Comparison of ENCODE assay signal across 25 cellular contexts in the genomic region with DNA sequence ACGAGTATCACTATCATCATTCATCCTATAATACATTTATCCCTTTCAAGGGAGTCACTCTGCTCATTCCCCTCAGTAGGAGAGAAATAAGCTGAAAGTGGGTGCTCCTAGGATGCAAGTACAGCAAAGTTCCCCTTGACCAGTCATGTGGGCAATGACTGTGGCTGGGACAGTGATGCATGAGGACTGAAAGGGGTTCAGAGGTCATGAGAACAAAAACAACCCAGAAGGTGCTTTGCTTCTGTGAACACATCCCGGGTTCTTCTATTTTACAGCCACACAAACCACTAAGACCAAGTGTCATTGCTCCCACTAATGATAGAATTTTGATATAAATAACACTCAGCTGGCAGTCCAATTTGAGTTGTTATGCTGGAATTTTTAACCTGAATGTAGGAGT.
"Had no signal": no experiment of that assay in that cellular context is flagged by ENCODE, and none has a peak within 500 bp of the region (broad histone marks: within the 10 kb centered on the region; RNA-seq: fewer than 3 reads in every experiment).

No MANE protein-coding gene starts in this region.

- H3K36me3 Mint-ChIP-seq: mesothelial cell of epicardium, naive B cell, natural killer cell had no signal

- DNase-seq: heart right ventricle; islet precursor cell; left colon; left ventricle myocardium inferior; mesendoderm; naive B cell; natural killer cell; nucleus accumbens; pancreas; psoas muscle; right lobe of liver; stimulated activated CD4-positive, alpha-beta T cell treated with anti-CD3 and anti-CD28 coated beads, Interleukin-1b, Interleukin-23, amount 100 ng/mL, for 48 hours; stimulated activated CD4-positive, alpha-beta T cell treated with anti-CD3 and anti-CD28 coated beads, Interleukin-2, amount 100 ng/mL, for 48 hours; stimulated activated naive CD4-positive, alpha-beta T cell; tibial artery; trophoblast cell; upper lobe of right lung had no signal

- H3K27ac Mint-ChIP-seq: mesothelial cell of epicardium; naive B cell; natural killer cell; stimulated activated naive CD8-positive, alpha-beta T cell treated with anti-CD3 and anti-CD28 coated beads, Interleukin-15, Interleukin-2, amounts not matched to agents 100 ng/mL and 50 ng/mL, for 24 hours had no signal

- H3K9me3 Mint-ChIP-seq: mesothelial cell of epicardium, neural crest cell had no signal

- H3K4me1 Mint-ChIP-seq: mesothelial cell of epicardium, naive B cell, natural killer cell, neural crest cell had no signal

- H3K27me3 Mint-ChIP-seq: naive B cell; stimulated activated naive CD8-positive, alpha-beta T cell treated with anti-CD3 and anti-CD28 coated beads, Interleukin-15, Interleukin-2, amounts not matched to agents 100 ng/mL and 50 ng/mL, for 24 hours had no signal

- ATAC-seq: heart right ventricle, left colon, natural killer cell, pancreas, psoas muscle, right lobe of liver, upper lobe of right lung had no signal

- H3K4me3 Mint-ChIP-seq: mesothelial cell of epicardium; naive B cell; natural killer cell; neural crest cell; stimulated activated naive CD8-positive, alpha-beta T cell treated with anti-CD3 and anti-CD28 coated beads, Interleukin-15, Interleukin-2, amounts not matched to agents 100 ng/mL and 50 ng/mL, for 24 hours had no signal

- H3K4me3 ChIP-seq: heart right ventricle, hepatocyte, left ventricle myocardium inferior, lung, pancreas, psoas muscle, right lobe of liver, smooth muscle cell, suprapubic skin, thoracic aorta, tibial artery, upper lobe of right lung had no signal
